In the genomic region with DNA sequence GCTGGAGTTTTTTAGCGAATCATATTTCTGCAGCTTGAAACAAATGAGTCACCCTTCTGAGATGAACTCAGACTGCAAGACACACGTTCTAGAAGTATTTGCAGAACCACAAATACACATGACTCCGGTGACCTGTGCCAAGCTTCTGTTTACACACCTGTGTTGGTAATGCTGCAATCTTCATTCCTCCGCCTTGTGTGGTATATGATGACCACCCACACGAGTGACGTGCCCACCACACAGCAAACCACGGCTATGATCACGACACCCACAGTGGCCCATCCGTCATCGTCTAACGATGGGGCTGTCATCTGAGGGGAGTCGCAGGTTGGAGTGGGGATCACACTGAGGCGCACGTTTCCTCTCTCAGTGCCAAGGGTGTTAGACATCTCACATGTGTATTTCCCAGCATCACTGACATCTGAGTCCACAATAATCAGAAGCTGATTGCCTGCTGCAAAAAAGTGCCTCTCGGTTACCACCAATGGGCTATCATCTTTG, we compare ENCODE assay signal across 9 cellular contexts. TPM values are rescaled to one million over a fixed set of nuclear protein-coding genes. Genes with fewer than 3 reads are reported as not detected.
A peak's percentile ranks its signal among the peaks of the same experiment; 100 is the strongest.
DNase-seq lines count a peak whose midpoint lies in the region; ATAC-seq, FAIRE-seq and TF ChIP-seq lines count a peak whose summit lies in the region.
"Had no signal": no experiment of that assay in that cellular context is flagged by ENCODE, and none has a peak within 500 bp of the region (broad histone marks: within the 10 kb centered on the region; RNA-seq: fewer than 3 reads in every experiment).

No MANE protein-coding gene starts in this region.

- H3K27ac ChIP-seq in GM12878 (ENCODE audit: control insufficient read depth, insufficient read depth) (no peak overlapping the region), lower lobe of right lung (no peak overlapping the region)
- no peak overlapping the region for H3K27ac ChIP-seq in effector memory CD4-positive, alpha-beta T cell (ENCODE audit: insufficient read depth, low read length, poor library complexity, severe bottlenecking)

- in situ Hi-C loops in GM12878 (cut with MboI): no loop called here

- H2AFZ ChIP-seq in GM12878 (ENCODE audit: control insufficient read depth, low read depth, low read length): no peak overlapping the region

- TF ChIP-seq CTCF in Calu3 (IDR thresholded peaks at IDR 0.05; ENCODE audit: unreplicated experiment): no peak
- no peak for TF ChIP-seq CTCF in GM12878 (IDR thresholded peaks at IDR 0.05 in 2 of 3, conservative IDR thresholded peaks at IDR 0.05 in 1 of 3; ENCODE audit: control insufficient read depth in 2 of 3, extremely low read depth in 1 of 3, insufficient read depth in 1 of 3, low read depth in 3 of 3, low read length in 3 of 3)
- no peak for TF ChIP-seq CTCF in lower lobe of right lung (IDR thresholded peaks at IDR 0.05)

- H3K4me3 ChIP-seq in GM12878 (no peak overlapping the region), lower lobe of right lung (no peak overlapping the region)
- no peak overlapping the region for H3K4me3 ChIP-seq in effector memory CD4-positive, alpha-beta T cell (ENCODE audit: insufficient read depth, low read depth, low read length, poor library complexity, severe bottlenecking)

- intact Hi-C loops in Calu3 (cut with micrococcal nuclease; ENCODE audit: unreplicated experiment): loop anchor here (1.0 kb wide), 1 partner anchor 48 kb away; no protein-coding TSS in a partner anchor
- intact Hi-C loops in GM12878 (cut with micrococcal nuclease; ENCODE audit: unreplicated experiment): no loop called here
- intact Hi-C loops in lower lobe of right lung (cut with DNase I): no loop called here

- TF ChIP-seq POLR2A in GM12878 (IDR thresholded peaks at IDR 0.05; ENCODE audit: low read depth, low read length): no peak

- H3K4me1 ChIP-seq in GM12878 (ENCODE audit: control insufficient read depth, insufficient read depth, low read length): no peaks in the 10 kb centered on the region
- H3K4me1 ChIP-seq in lower lobe of right lung: no peaks in the 10 kb centered on the region
- no peaks in the 10 kb centered on the region for H3K4me1 ChIP-seq in effector memory CD4-positive, alpha-beta T cell (ENCODE audit: control insufficient read depth, insufficient read depth, low read length, poor library complexity, severe bottlenecking)

- H4K20me1 ChIP-seq in GM12878 (ENCODE audit: control insufficient read depth, insufficient read depth): no peaks in the 10 kb centered on the region

- H3K4me2 ChIP-seq in GM12878 (ENCODE audit: control insufficient read depth, insufficient read depth): no peak overlapping the region

- BruUV-seq in Calu3 (replicated peaks; lab: Mats Ljungman, UMichigan): no TSS peak
- BruUV-seq in GM12878 (replicated peaks; lab: Mats Ljungman, UMichigan): no TSS peak

- WGBS in GM12878 (ENCODE audit: insufficient coverage, insufficient replicate concordance, low lambda C conversion rate, missing lambda C conversion rate): 50% methylated on average over 15 of the region's 15 CpGs

- no peak for FAIRE-seq in GM12878 (lab: Jason Lieb, UNC)

- RAD21 ChIA-PET in GM12878 (lab: Charles Lee; ENCODE audit: unreplicated experiment): no interaction called here

- CTCF ChIA-PET in Calu3 (lab: Charles Lee): interaction anchor here (0.7 to 2.7 kb wide), 8 partner anchors 11 to 894 kb away, joined by 3 to 13 read pairs (median 3); no protein-coding TSS in a partner anchor
- CTCF ChIA-PET in GM12878 (lab: Yijun Ruan, JAX): interaction anchor here (0.7 to 1.7 kb wide), 2 partner anchors 9 to 11 kb away, joined by 3 to 4 read pairs; no protein-coding TSS in a partner anchor

- no peaks in the 10 kb centered on the region for H3K9me3 ChIP-seq in GM12878 (replicated peaks; ENCODE audit: control insufficient read depth, insufficient read depth, low read length)
- no peaks in the 10 kb centered on the region for H3K9me3 ChIP-seq in lower lobe of right lung
- H3K9me3 ChIP-seq in effector memory CD4-positive, alpha-beta T cell (ENCODE audit: control insufficient read depth, low read length): no peaks in the 10 kb centered on the region

- H3K27me3 ChIP-seq in GM12878 (replicated peaks in 1 of 2; ENCODE audit: control insufficient read depth in 2 of 2, insufficient read depth in 2 of 2, low read length in 1 of 2) (no peaks in the 10 kb centered on the region), lower lobe of right lung (ENCODE audit: low read depth) (no peaks in the 10 kb centered on the region)
- no peaks in the 10 kb centered on the region for H3K27me3 ChIP-seq in effector memory CD4-positive, alpha-beta T cell (replicated peaks; ENCODE audit: control insufficient read depth, insufficient read depth, low read length, poor library complexity, severe bottlenecking)

- H3K36me3 Mint-ChIP-seq in Calu3 (ENCODE audit: insufficient read depth, unreplicated experiment): peaks cover 99% of the 10 kb centered on the region
- no peaks in the 10 kb centered on the region for H3K36me3 Mint-ChIP-seq in activated naive CD8-positive, alpha-beta T cell treated with anti-CD3 and anti-CD28 coated beads for 36 hours

- H3K4me1 Mint-ChIP-seq in Calu3 (ENCODE audit: low read depth, unreplicated experiment): peaks cover 55% of the 10 kb centered on the region
- no peaks in the 10 kb centered on the region for H3K4me1 Mint-ChIP-seq in activated naive CD8-positive, alpha-beta T cell treated with anti-CD3 and anti-CD28 coated beads for 36 hours

- H3K9ac ChIP-seq in GM12878 (ENCODE audit: control insufficient read depth, insufficient read depth, low read length): no peak overlapping the region

- ATAC-seq in GM12878: peak; percentile 18; the same call in 1 of the 3 replicates
- peak; percentile 79 to 82 for ATAC-seq in lower lobe of right lung
- ATAC-seq in HG02884 (IDR thresholded peaks at IDR 0.05; ENCODE audit: unreplicated experiment): no peak

- H3K27me3 Mint-ChIP-seq in Calu3 (ENCODE audit: unreplicated experiment): no peaks in the 10 kb centered on the region
- no peaks in the 10 kb centered on the region for H3K27me3 Mint-ChIP-seq in activated naive CD8-positive, alpha-beta T cell treated with anti-CD3 and anti-CD28 coated beads for 36 hours

- peak overlapping the region; percentile 86 for H3K27ac Mint-ChIP-seq in Calu3 (ENCODE audit: unreplicated experiment)
- no peak overlapping the region for H3K27ac Mint-ChIP-seq in activated naive CD8-positive, alpha-beta T cell treated with anti-CD3 and anti-CD28 coated beads for 36 hours
- H3K27ac Mint-ChIP-seq: activated naive CD4-positive, alpha-beta T cell treated with anti-CD3 and anti-CD28 coated beads for 36 hours had no signal

- no peak for TF ChIP-seq RAD21 in GM12878 (IDR thresholded peaks at IDR 0.05; ENCODE audit: insufficient read depth, low read depth, low read length)

- DNase-seq in Calu3 (peak; percentile 86), NCI-H1092 treated with DMSO at 0.1 percent for 48 hours (lab: John Stamatoyannopoulos, UW) (peak; percentile 74), GM12878 (ENCODE audit: low read depth, low spot score) (no peak), lower lobe of right lung (no peak), NK-92 (lab: John Stamatoyannopoulos, UW; ENCODE audit: unreplicated experiment) (no peak)
- DNase-seq in effector memory CD4-positive, alpha-beta T cell: no peak
- DNase-seq in activated naive CD8-positive, alpha-beta T cell treated with anti-CD3 and anti-CD28 coated beads for 36 hours: no peak
- DNase-seq: activated naive CD4-positive, alpha-beta T cell treated with anti-CD3 and anti-CD28 coated beads for 36 hours had no signal

- H3K36me3 ChIP-seq in GM12878 (ENCODE audit: control insufficient read depth in 2 of 2, insufficient read depth in 2 of 2, low read length in 1 of 2) (no peaks in the 10 kb centered on the region; a peak in 2 of 4 replicates), lower lobe of right lung (peaks cover 99% of the 10 kb centered on the region)
- H3K36me3 ChIP-seq in effector memory CD4-positive, alpha-beta T cell (ENCODE audit: control insufficient read depth, insufficient read depth, low read length): no peaks in the 10 kb centered on the region

- H3K4me3 Mint-ChIP-seq in Calu3 (ENCODE audit: low read depth, unreplicated experiment): peak overlapping the region; percentile 22
- H3K4me3 Mint-ChIP-seq in activated naive CD8-positive, alpha-beta T cell treated with anti-CD3 and anti-CD28 coated beads for 36 hours: no peak overlapping the region
- H3K4me3 Mint-ChIP-seq: activated naive CD4-positive, alpha-beta T cell treated with anti-CD3 and anti-CD28 coated beads for 36 hours had no signal

- POLR2A ChIA-PET in GM12878 (lab: Charles Lee): no interaction called here

- SMC1A ChIA-PET in GM12878 (lab: Charles Lee; ENCODE audit: uncharacterized antibody, unreplicated experiment): interaction anchor here (0.7 to 1.0 kb wide), 2 partner anchors 222 to 920 kb away, joined by 3 to 4 read pairs; no protein-coding TSS in a partner anchor

- H3K9me3 Mint-ChIP-seq in Calu3 (ENCODE audit: low read depth, unreplicated experiment): no peaks in the 10 kb centered on the region
- no peaks in the 10 kb centered on the region for H3K9me3 Mint-ChIP-seq in activated naive CD8-positive, alpha-beta T cell treated with anti-CD3 and anti-CD28 coated beads for 36 hours

- no peak for TF ChIP-seq EP300 in GM12878 (IDR thresholded peaks at IDR 0.05; ENCODE audit: borderline replicate concordance in 1 of 2, control insufficient read depth in 1 of 2, low read depth in 2 of 2, low read length in 2 of 2)

- no peaks in the 10 kb centered on the region for H3K79me2 ChIP-seq in GM12878 (ENCODE audit: control insufficient read depth, insufficient read depth, low read length)

TF ChIP-seq in GM12878, 131 proteins besides CTCF, POLR2A, EP300 and RAD21 (continues in another document):
- no peak for TF ChIP-seq MYB (IDR thresholded peaks at IDR 0.05; ENCODE audit: borderline replicate concordance, low read depth, low read length)

RNA-seq across cellular contexts. Expression of a gene that starts 43.0 kb away (rescaled TPM):
- total RNA-seq in Calu3 (2022) (261 and 357 TPM in 2 replicates), GM12878 (2014; rRNA removed) (7.7 and 9.4 TPM in 2 replicates), GM12878 (2014; rRNA removed; fragmentation: Illumina TruSeq; extraction: Trizol) (7.2 and 8.9 TPM in 2 replicates), GM12878 (2021) (6.1 and 8.5 TPM in 2 replicates), lower lobe of right lung (30.5 TPM)
- 2.3 and 4.1 TPM in 2 replicates for total RNA-seq in GM12878 (2013; cell fraction: nucleolus; rRNA removed)
- 3.4 TPM for polyA plus RNA-seq in GM12878 (2011; ENCODE audit: low read depth)
- polyA plus RNA-seq in GM12878 (2011; rRNA removed) (1.4 and 2.1 TPM in 2 replicates), GM12878 (2014; fragmentation: Illumina TruSeq; extraction: Trizol) (4.1 and 9.0 TPM in 2 replicates), GM12878 (2014; fragmentation: Nextera tagmentation; extraction: Ambion mirVana) (1 to 10 TPM in 1 of 2 experiments, under 1 TPM in 1; 0.95 to 1.1 TPM), GM12878 (2014; rRNA removed) (3.4 and 6.8 TPM in 2 replicates), GM12878 (2016; fragmentation: Nextera tagmentation; extraction: Ambion mirVana) (1 to 10 TPM; 4.7 to 5.2 TPM)
- polyA plus RNA-seq in GM12878 (2011; cell fraction: cytosol; rRNA removed): 0.99 and 1.1 TPM in 2 replicates
- polyA plus RNA-seq in GM12878 (2011; cell fraction: nucleus; rRNA removed): 2.0 and 2.9 TPM in 2 replicates
- 3.2 and 4.8 TPM in 2 replicates for polyA plus RNA-seq in GM12878 (2012)
- polyA minus RNA-seq in GM12878 (2011; rRNA and poly(A)+ RNA removed): 3.2 and 5.0 TPM in 2 replicates
- polyA minus RNA-seq in GM12878 (2011; cell fraction: cytosol; rRNA and poly(A)+ RNA removed): 0.94 and 1.2 TPM in 2 replicates
- polyA minus RNA-seq in GM12878 (2011; cell fraction: nucleus; rRNA and poly(A)+ RNA removed): 2.9 and 6.4 TPM in 2 replicates
- total RNA-seq in activated naive CD8-positive, alpha-beta T cell treated with anti-CD3 and anti-CD28 coated beads for 36 hours: not detected
- total RNA-seq: activated naive CD4-positive, alpha-beta T cell treated with anti-CD3 and anti-CD28 coated beads for 36 hours had no signal

Comparison
In these comparisons a context has a peak if more than half of its experiments do, and no peak if none do; other contexts are left out.
1. DNase-seq: peak in Calu3 (single experiment) and NCI-H1092 treated with DMSO at 0.1 percent for 48 hours (single experiment); none in GM12878 (single experiment), lower lobe of right lung (single experiment), effector memory CD4-positive, alpha-beta T cell (0 of 3), NK-92 (single experiment) and activated naive CD8-positive, alpha-beta T cell treated with anti-CD3 and anti-CD28 coated beads for 36 hours (single experiment).